In genomic region chr11:1262172-1263006, GRCh38 we compare ENCODE assay signal across 8 cellular contexts. TPM values are rescaled to one million over a fixed set of nuclear protein-coding genes. Genes with fewer than 3 reads are reported as not detected.
A peak's percentile ranks its signal among the peaks of the same experiment; 100 is the strongest.
DNase-seq lines count a peak whose midpoint lies in the region; ATAC-seq and TF ChIP-seq lines count a peak whose summit lies in the region.

No MANE protein-coding gene starts in this region.

- RAD21 ChIA-PET in HCT116 (lab: Charles Lee; ENCODE audit: low non-redundant PET in 1 of 2, low total read pairs in 2 of 2, uncharacterized antibody in 2 of 2, unreplicated experiment in 2 of 2) = no interaction called here

- H3K79me2 ChIP-seq in DND-41 (ENCODE audit: insufficient read depth, low read length) (no peaks in the 10 kb centered on the region), HCT116 (ENCODE audit: insufficient read depth, low read length) (no peaks in the 10 kb centered on the region)

- peak; percentile 85 for TF ChIP-seq POLR2A in HCT116 (IDR thresholded peaks at IDR 0.05; ENCODE audit: borderline replicate concordance, extremely low read depth, insufficient read depth, insufficient read length)

- H3K4me3 ChIP-seq in DND-41 (ENCODE audit: low read depth in 1 of 2, low read length in 2 of 2) (peak overlapping the region; percentile 28 to 66; a peak in 3 of 4 replicates), HCT116 (replicated peaks in 1 of 2; ENCODE audit: low read depth in 1 of 2, low read length in 2 of 2) (peak overlapping the region; percentile 52 to 65), ascending aorta (peak overlapping the region; percentile 44 to 67), right atrium auricular region (peak overlapping the region; percentile 30 to 57), psoas muscle (peak overlapping the region; percentile 70)

- intact Hi-C loops in HCT116 (cut with micrococcal nuclease) (loop anchor here (5.0 kb wide), 1 partner anchor 45 kb away; the partner anchor contains the start of gene TOLLIP), ascending aorta (cut with DNase I) (loop anchor here (1.0 to 5.0 kb wide), 4 partner anchors 42 to 310 kb away; partner anchors contain the start of genes BRSK2 and DUSP8), psoas muscle (cut with DNase I) (no loop called here)

- peaks cover 18% of the 10 kb centered on the region for H3K4me1 ChIP-seq in DND-41 (ENCODE audit: insufficient read depth, low read length)
- H3K4me1 ChIP-seq in HCT116 (ENCODE audit: control insufficient read depth in 1 of 2, insufficient read depth in 2 of 2, low read length in 2 of 2) = peaks cover 13 to 32% of the 10 kb centered on the region in 2 experiments; a peak in 3 of 4 replicates
- H3K4me1 ChIP-seq in ascending aorta = peaks cover 6 to 12% of the 10 kb centered on the region in 2 donors
- peaks cover 0 to 16% of the 10 kb centered on the region in 2 donors for H3K4me1 ChIP-seq in right atrium auricular region
- peaks cover 14% of the 10 kb centered on the region for H3K4me1 ChIP-seq in psoas muscle

- H3K27ac Mint-ChIP-seq in T-helper 2 cell treated with Interferon-gamma antibody and Interleukin-4, amounts not matched to agents 5 μg/mL and 100 μg/mL, for 36 hours = peak overlapping the region; percentile 84

- no peaks in the 10 kb centered on the region for H3K27me3 ChIP-seq in DND-41 (ENCODE audit: insufficient read depth, low read length, poor library complexity)
- H3K27me3 ChIP-seq in HCT116 (ENCODE audit: insufficient read depth, low read length) = no peaks in the 10 kb centered on the region
- H3K27me3 ChIP-seq in ascending aorta = no peaks in the 10 kb centered on the region
- no peaks in the 10 kb centered on the region for H3K27me3 ChIP-seq in right atrium auricular region
- no peaks in the 10 kb centered on the region for H3K27me3 ChIP-seq in psoas muscle (ENCODE audit: insufficient read depth in 3 of 3, low read length in 2 of 3)

- TF ChIP-seq CTCF in DND-41 (IDR thresholded peaks at IDR 0.05; ENCODE audit: borderline replicate concordance, extremely low read depth, low read length, poor library complexity, severe bottlenecking) = no peak
- TF ChIP-seq CTCF in HCT116 (IDR thresholded peaks at IDR 0.05 in 2 of 3, conservative IDR thresholded peaks at IDR 0.05 in 1 of 3; ENCODE audit: borderline replicate concordance in 1 of 3, insufficient read depth in 1 of 3, low read depth in 2 of 3, low read length in 2 of 3) = no peak
- no peak for TF ChIP-seq CTCF in ascending aorta (IDR thresholded peaks at IDR 0.05)
- no peak for TF ChIP-seq CTCF in right atrium auricular region (IDR thresholded peaks at IDR 0.05)
- no peak for TF ChIP-seq CTCF in psoas muscle (IDR thresholded peaks at IDR 0.05)

- H3K9ac ChIP-seq in DND-41 (ENCODE audit: low read depth, low read length) (peak overlapping the region; percentile 68), HCT116 (ENCODE audit: low read length) (peak overlapping the region; percentile 80)

- peak overlapping the region; percentile 77 for H3K27ac ChIP-seq in DND-41 (ENCODE audit: low read length)
- H3K27ac ChIP-seq in HCT116 (ENCODE audit: low read depth, low read length) = peak overlapping the region; percentile 65
- H3K27ac ChIP-seq in ascending aorta = peak overlapping the region; percentile 62 to 83
- peak overlapping the region; percentile 70 to 81 for H3K27ac ChIP-seq in right atrium auricular region
- peak overlapping the region; percentile 82 for H3K27ac ChIP-seq in psoas muscle

- no peaks in the 10 kb centered on the region for H4K20me1 ChIP-seq in DND-41 (ENCODE audit: insufficient read depth, low read length)
- no peaks in the 10 kb centered on the region for H4K20me1 ChIP-seq in HCT116 (ENCODE audit: insufficient read depth)

- 8 to 12% (median 11%) methylated on average over 23 to 31 of the region's 31 CpGs for WGBS in psoas muscle, 3 donors

- no peaks in the 10 kb centered on the region for H3K27me3 Mint-ChIP-seq in T-helper 2 cell treated with Interferon-gamma antibody and Interleukin-4, amounts not matched to agents 5 μg/mL and 100 μg/mL, for 36 hours (ENCODE audit: low read depth)

- H3K36me3 ChIP-seq in DND-41 (ENCODE audit: insufficient read depth, low read length) (no peaks in the 10 kb centered on the region), HCT116 (ENCODE audit: control insufficient read depth in 1 of 2, insufficient read depth in 2 of 2, low read length in 2 of 2) (no peaks in the 10 kb centered on the region), ascending aorta (no peaks in the 10 kb centered on the region), right atrium auricular region (no peaks in the 10 kb centered on the region), psoas muscle (ENCODE audit: insufficient read depth in 1 of 2, low read depth in 1 of 2) (no peaks in the 10 kb centered on the region)

- ATAC-seq in DND-41 (ENCODE audit: insufficient read depth, low read depth) = peak; percentile 89
- ATAC-seq in HCT116 = peak; percentile 85
- ATAC-seq in psoas muscle = peak; percentile 87 to 94 (median 92)

- H3K9me2 ChIP-seq in HCT116 (ENCODE audit: insufficient read depth) = no peaks in the 10 kb centered on the region

- CTCF ChIA-PET in HCT116 (lab: Charles Lee) = interaction anchor here (1.2 kb wide), 1 partner anchor 9 kb away, joined by 3 read pairs; no protein-coding TSS in a partner anchor

- peaks cover 7% of the 10 kb centered on the region for H3K9me3 ChIP-seq in DND-41 (ENCODE audit: insufficient read depth, low read length, severe bottlenecking)
- peaks cover 0 to 3% of the 10 kb centered on the region in 2 experiments; a peak in 1 of 4 replicates for H3K9me3 ChIP-seq in HCT116 (ENCODE audit: control insufficient read depth in 1 of 2, insufficient read depth in 1 of 2, low read depth in 1 of 2, low read length in 2 of 2)
- no peaks in the 10 kb centered on the region for H3K9me3 ChIP-seq in ascending aorta
- H3K9me3 ChIP-seq in right atrium auricular region = no peaks in the 10 kb centered on the region
- H3K9me3 ChIP-seq in psoas muscle = no peaks in the 10 kb centered on the region

- H3K9me3 Mint-ChIP-seq in T-helper 2 cell treated with Interferon-gamma antibody and Interleukin-4, amounts not matched to agents 5 μg/mL and 100 μg/mL, for 36 hours = peaks cover 10% of the 10 kb centered on the region

- H3K4me2 ChIP-seq in DND-41 (ENCODE audit: insufficient read depth, low read length) (peak overlapping the region; percentile 84), HCT116 (ENCODE audit: low read length) (peak overlapping the region; percentile 94)

- H3K36me3 Mint-ChIP-seq in T-helper 2 cell treated with Interferon-gamma antibody and Interleukin-4, amounts not matched to agents 5 μg/mL and 100 μg/mL, for 36 hours (ENCODE audit: low read depth) = peaks cover 4% of the 10 kb centered on the region

- DNase-seq in DND-41 (peak; percentile 89), HCT116 (ENCODE audit: low read depth, low spot score) (peak; percentile 83), NCI-H146 treated with DMSO at 0.1 percent for 48 hours (lab: John Stamatoyannopoulos, UW; ENCODE audit: unreplicated experiment) (peak; percentile 79), ascending aorta (ENCODE audit: low spot score in 2 of 2) (peak; percentile 67 to 94), right atrium auricular region (ENCODE audit: low spot score) (peak; percentile 92), psoas muscle (peak; percentile 91 to 95), ureter (ENCODE audit: low spot score) (peak; percentile 97)
- DNase-seq in T-helper 2 cell treated with Interferon-gamma antibody and Interleukin-4, amounts not matched to agents 5 μg/mL and 100 μg/mL, for 36 hours (ENCODE audit: low spot score) = peak; percentile 75

- TSS peak; percentile 86 for BruUV-seq in HCT116 (replicated peaks; lab: Mats Ljungman, UMichigan)

- peak overlapping the region; percentile 74 for H3K4me3 Mint-ChIP-seq in T-helper 2 cell treated with Interferon-gamma antibody and Interleukin-4, amounts not matched to agents 5 μg/mL and 100 μg/mL, for 36 hours

- peaks cover 6% of the 10 kb centered on the region for H3K4me1 Mint-ChIP-seq in T-helper 2 cell treated with Interferon-gamma antibody and Interleukin-4, amounts not matched to agents 5 μg/mL and 100 μg/mL, for 36 hours (ENCODE audit: low read depth)

- TF ChIP-seq RAD21 in HCT116 (IDR thresholded peaks at IDR 0.05; ENCODE audit: low read depth) = no peak

- H2AFZ ChIP-seq in DND-41 (ENCODE audit: low read depth, low read length) (peak overlapping the region; percentile 85), HCT116 (ENCODE audit: low read depth, low read length, poor library complexity, severe bottlenecking) (no peak overlapping the region)

- POLR2A ChIA-PET in HCT116 (lab: Charles Lee) = interaction anchor here (0.9 to 1.0 kb wide), 3 partner anchors 59 to 120 kb away, joined by 3 read pairs; no protein-coding TSS in a partner anchor

TF ChIP-seq in HCT116, 20 proteins besides CTCF, POLR2A, EP300 and RAD21 (continues in another document):
- TF ChIP-seq, protein P1, sequence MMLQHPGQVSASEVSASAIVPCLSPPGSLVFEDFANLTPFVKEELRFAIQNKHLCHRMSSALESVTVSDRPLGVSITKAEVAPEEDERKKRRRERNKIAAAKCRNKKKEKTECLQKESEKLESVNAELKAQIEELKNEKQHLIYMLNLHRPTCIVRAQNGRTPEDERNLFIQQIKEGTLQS (IDR thresholded peaks at IDR 0.05) = no peak
- TF ChIP-seq POLR2AphosphoS5 (IDR thresholded peaks at IDR 0.05; ENCODE audit: low read depth, low read length) (peak; percentile 92), MAX (IDR thresholded peaks at IDR 0.05) (peak; percentile 87; the same call in 1 of the 2 replicates), EGR1 (IDR thresholded peaks at IDR 0.05; ENCODE audit: low read depth) (no peak), SP1 (IDR thresholded peaks at IDR 0.05; ENCODE audit: low read depth) (no peak; the same call in none of the 2 replicates)

RNA-seq across cellular contexts. Expression of gene MUC5B, which starts 39.5 kb away (rescaled TPM):
- 1.5 TPM for total RNA-seq in HCT116 (2021; ENCODE audit: unreplicated experiment)
- 0.05 TPM in 2 replicates for polyA plus RNA-seq in HCT116 (2012)
- under 0.01 TPM for total RNA-seq in ascending aorta
- not detected for total RNA-seq in right atrium auricular region
- under 1 TPM in 3 of 4 donors, not detected in 1; 0.02 to 0.41 (median 0.20) TPM for total RNA-seq in psoas muscle
- polyA plus RNA-seq in psoas muscle = under 1 TPM in 1 of 3 donors, not detected in 2; under 0.01 TPM
- not detected for total RNA-seq in ureter

RNA-seq across cellular contexts. Expression of gene TOLLIP, which starts 47.0 kb away (rescaled TPM):
- total RNA-seq in HCT116 (2021; ENCODE audit: unreplicated experiment) (28.5 TPM), ascending aorta (63.0 TPM), right atrium auricular region (10 to 100 TPM; 29.6 to 41.0 TPM), psoas muscle (10 to 100 TPM; 45.0 to 74.6 (median 65.6) TPM), ureter (122 TPM)
- 22.6 and 39.6 TPM in 2 replicates for polyA plus RNA-seq in HCT116 (2012)
- 10 to 100 TPM; 33.5 to 56.4 (median 49.9) TPM for polyA plus RNA-seq in psoas muscle

Comparison
In these comparisons a context has a peak if more than half of its experiments do, and no peak if none do; other contexts are left out.
1. Peak in every context shown above with its lines: DNase-seq, ATAC-seq, H3K4me3 ChIP-seq and H3K27ac ChIP-seq.
2. intact Hi-C loops: an anchor here in HCT116 (5.0 kb wide) and ascending aorta (1.0 to 5.0 kb wide); none called in psoas muscle.